ENCODE assay signal across 8 cellular contexts in the genomic region with DNA sequence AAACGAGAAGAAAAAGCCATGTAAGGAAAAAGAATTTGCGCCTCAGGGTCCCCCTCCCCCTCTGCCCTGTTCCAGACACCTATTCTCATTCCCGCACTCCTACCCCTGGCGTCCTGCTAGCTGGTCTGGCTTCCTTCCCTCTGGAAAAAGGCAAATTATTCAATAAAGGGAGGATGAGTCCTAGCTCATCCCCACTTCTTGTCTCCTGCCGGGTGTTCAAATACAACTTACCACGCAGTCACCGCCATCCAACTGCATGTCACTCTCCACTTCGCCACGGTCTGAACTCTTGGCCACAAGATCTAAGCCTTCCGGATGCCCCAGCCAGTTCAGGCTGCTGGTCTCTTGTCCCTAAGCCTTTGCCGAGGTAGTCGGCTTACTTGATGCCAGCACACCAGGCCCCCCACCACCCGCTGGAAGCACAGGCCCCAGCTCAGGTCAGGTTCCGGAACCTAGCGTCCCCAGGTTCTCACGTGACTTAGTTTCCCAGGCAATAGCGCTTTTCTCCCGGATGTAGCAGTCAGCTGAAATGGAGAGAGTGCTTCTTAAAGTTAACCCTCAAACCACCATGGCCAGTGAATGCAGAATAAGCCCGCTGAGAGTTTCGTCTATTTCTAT.
DNase-seq lines count a peak whose midpoint lies in the region; ATAC-seq, FAIRE-seq and TF ChIP-seq lines count a peak whose summit lies in the region.

No MANE protein-coding gene starts in this region.

- peaks cover 11% of the 10 kb centered on the region for H3K4me1 Mint-ChIP-seq in T-helper 1 cell treated with Interleukin-12 subunit alpha and Interleukin-12 subunit beta and Interleukin-4 antibody, amounts not matched to agents 30 μg/mL and 1 μg/mL, for 36 hours (ENCODE audit: low read depth)

- DNase-seq in GM12892 (ENCODE audit: insufficient read length) = peak; percentile 13
- DNase-seq in NCI-H1417 treated with DMSO at 0.1 percent for 48 hours (lab: John Stamatoyannopoulos, UW) = peak; percentile 11
- DNase-seq in anterior cingulate cortex (lab: John Stamatoyannopoulos, UW) = peak in 57 of 58 donors; percentile 1 to 73 (median 43)
- DNase-seq in hepatic stellate cell (ENCODE audit: low spot score) = peak; percentile 26
- peak; percentile 78 for DNase-seq in putamen (ENCODE audit: low spot score)
- no peak for DNase-seq in mesenteric fat pad (ENCODE audit: low spot score)

- H3K27ac Mint-ChIP-seq in T-helper 1 cell treated with Interleukin-12 subunit alpha and Interleukin-12 subunit beta and Interleukin-4 antibody, amounts not matched to agents 30 μg/mL and 1 μg/mL, for 36 hours = peak overlapping the region; percentile 61

- H3K36me3 Mint-ChIP-seq in T-helper 1 cell treated with Interleukin-12 subunit alpha and Interleukin-12 subunit beta and Interleukin-4 antibody, amounts not matched to agents 30 μg/mL and 1 μg/mL, for 36 hours (ENCODE audit: low read depth) = peaks cover 8% of the 10 kb centered on the region

- FAIRE-seq in GM12892 (lab: Jason Lieb, UNC) = peak; percentile 81

- H3K4me3 Mint-ChIP-seq in T-helper 1 cell treated with Interleukin-12 subunit alpha and Interleukin-12 subunit beta and Interleukin-4 antibody, amounts not matched to agents 30 μg/mL and 1 μg/mL, for 36 hours = peak overlapping the region; percentile 98

- TF ChIP-seq POLR2A in GM12892 (IDR thresholded peaks at IDR 0.05; ENCODE audit: low read depth, low read length) = no peak

- H3K27me3 Mint-ChIP-seq in T-helper 1 cell treated with Interleukin-12 subunit alpha and Interleukin-12 subunit beta and Interleukin-4 antibody, amounts not matched to agents 30 μg/mL and 1 μg/mL, for 36 hours (ENCODE audit: low read depth) = no peaks in the 10 kb centered on the region

- peak; percentile 94 for ATAC-seq in HG02763 (IDR thresholded peaks at IDR 0.05; ENCODE audit: unreplicated experiment)

- no peaks in the 10 kb centered on the region for H3K9me3 Mint-ChIP-seq in T-helper 1 cell treated with Interleukin-12 subunit alpha and Interleukin-12 subunit beta and Interleukin-4 antibody, amounts not matched to agents 30 μg/mL and 1 μg/mL, for 36 hours
